8 cellular contexts compared by ENCODE assay signal in genomic region chr16:88360999-88361398, GRCh38.
"Had no signal": no experiment of that assay in that cellular context is flagged by ENCODE, and none has a peak within 500 bp of the region (broad histone marks: within the 10 kb centered on the region; RNA-seq: fewer than 3 reads in every experiment).

No MANE protein-coding gene starts in this region.

- ATAC-seq: GM12878 had no signal

- FAIRE-seq: G401.6, GM12878, GM12891, GM12892, GM18507, GM19239 had no signal

- DNase-seq: GDM1, GF-D8 had no signal

- H3K4me3 ChIP-seq: GM12878 had no signal
